Comparison of ENCODE assay signal across 14 cellular contexts in genomic region chr16:1325673-1326371, GRCh38. TPM values are rescaled to one million over a fixed set of nuclear protein-coding genes. Genes with fewer than 3 reads are reported as not detected.
DNase-seq lines count a peak whose midpoint lies in the region; ATAC-seq and TF ChIP-seq lines count a peak whose summit lies in the region.
"Had no signal": no experiment of that assay in that cellular context is flagged by ENCODE, and none has a peak within 500 bp of the region (broad histone marks: within the 10 kb centered on the region; RNA-seq: fewer than 3 reads in every experiment).

No MANE protein-coding gene starts in this region.

- no peaks in the 10 kb centered on the region for H3K4me1 Mint-ChIP-seq in activated CD8-positive, alpha-beta memory T cell treated with anti-CD3 and anti-CD28 coated beads, Interleukin-2, amount 10 ng/mL, durations not matched to agents 7 days and 5 days

- peaks cover 14% of the 10 kb centered on the region for H3K36me3 Mint-ChIP-seq in activated CD8-positive, alpha-beta memory T cell treated with anti-CD3 and anti-CD28 coated beads, Interleukin-2, amount 10 ng/mL, durations not matched to agents 7 days and 5 days

- H3K9me3 ChIP-seq in left ventricle myocardium inferior (replicated peaks) (peaks cover 4% of the 10 kb centered on the region), neuronal stem cell (replicated peaks in 1 of 2; ENCODE audit: control insufficient read depth in 2 of 2, insufficient read depth in 1 of 2, low read depth in 1 of 2, low read length in 2 of 2) (peaks cover 7% of the 10 kb centered on the region in 2 donors)

- no peak overlapping the region for H3K4ac ChIP-seq in neuronal stem cell (ENCODE audit: low read length)

- H2AFZ ChIP-seq in neuronal stem cell (ENCODE audit: low read length) = no peak overlapping the region

- peak overlapping the region; percentile 89 for H3K14ac ChIP-seq in neuronal stem cell (ENCODE audit: low read length)

- ATAC-seq in activated CD8-positive, alpha-beta memory T cell treated with anti-CD3 and anti-CD28 coated beads, Interleukin-2, amount 10 ng/mL, durations not matched to agents 7 days and 5 days = peak; percentile 38
- no peak for ATAC-seq in GM18498 (IDR thresholded peaks at IDR 0.05; ENCODE audit: unreplicated experiment)
- no peak for ATAC-seq in GM19397 (IDR thresholded peaks at IDR 0.05; ENCODE audit: unreplicated experiment)
- ATAC-seq: activated CD8-positive, alpha-beta T cell treated with anti-CD3 and anti-CD28 coated beads, Interleukin-2, amount 10 ng/mL, durations not matched to agents 7 days and 5 days had no signal

- no peak overlapping the region for H3K9ac ChIP-seq in neuronal stem cell (ENCODE audit: low read depth, low read length, poor library complexity)
- H3K9ac ChIP-seq: KMS-11 had no signal

- TF ChIP-seq CTCF in RWPE1 (conservative IDR thresholded peaks at IDR 0.05; ENCODE audit: low read depth) (no peak), left ventricle myocardium inferior (IDR thresholded peaks at IDR 0.05; ENCODE audit: borderline replicate concordance) (no peak)

- no peak overlapping the region for H3K4me2 ChIP-seq in neuronal stem cell (ENCODE audit: insufficient read depth, low read length, poor library complexity, severe bottlenecking)
- H3K4me2 ChIP-seq: KMS-11 had no signal

- H3K27me3 ChIP-seq in left ventricle myocardium inferior (ENCODE audit: low read depth) = peaks cover 5% of the 10 kb centered on the region
- peaks cover 0 to under 1% (median 0%) of the 10 kb centered on the region in 3 experiments for H3K27me3 ChIP-seq in neuronal stem cell (ENCODE audit: control insufficient read depth in 3 of 3, insufficient read depth in 3 of 3, low read depth in 1 of 3, low read length in 3 of 3)
- H3K27me3 ChIP-seq: dorsolateral prefrontal cortex had no signal

- H3K4me3 ChIP-seq in left ventricle myocardium inferior (no peak overlapping the region), neuronal stem cell (ENCODE audit: low read length in 2 of 2) (no peak overlapping the region)
- H3K4me3 ChIP-seq: dorsolateral prefrontal cortex had no signal

- H3K4me1 ChIP-seq in left ventricle myocardium inferior = peaks cover 25% of the 10 kb centered on the region
- H3K4me1 ChIP-seq in neuronal stem cell (ENCODE audit: control insufficient read depth in 2 of 2, insufficient read depth in 1 of 2, low read depth in 1 of 2, low read length in 2 of 2) = peaks cover 7% of the 10 kb centered on the region in 2 donors

- POLR2A ChIA-PET in RWPE1 (lab: Yijun Ruan, JAX; ENCODE audit: low non-redundant PET) = interaction anchor here (0.7 kb wide), 1 partner anchor 17 kb away, joined by 6 read pairs; the partner anchor contains the start of gene UBE2I

- H2BK5ac ChIP-seq in neuronal stem cell (ENCODE audit: low read length) = no peak overlapping the region

- no peak overlapping the region for H3K4me3 Mint-ChIP-seq in activated CD8-positive, alpha-beta memory T cell treated with anti-CD3 and anti-CD28 coated beads, Interleukin-2, amount 10 ng/mL, durations not matched to agents 7 days and 5 days
- H3K4me3 Mint-ChIP-seq: activated CD8-positive, alpha-beta T cell treated with anti-CD3 and anti-CD28 coated beads, Interleukin-2, amount 10 ng/mL, durations not matched to agents 7 days and 5 days had no signal

- H3K27ac ChIP-seq in RWPE1 = peak overlapping the region; percentile 34
- peak overlapping the region; percentile 56 for H3K27ac ChIP-seq in left ventricle myocardium inferior (replicated peaks)
- H3K27ac ChIP-seq in neuronal stem cell (replicated peaks; ENCODE audit: low read length) = no peak overlapping the region
- H3K27ac ChIP-seq: KMS-11 had no signal

- H4K8ac ChIP-seq in neuronal stem cell (ENCODE audit: low read depth, low read length) = no peak overlapping the region

- no peaks in the 10 kb centered on the region for H3K9me3 Mint-ChIP-seq in activated CD8-positive, alpha-beta memory T cell treated with anti-CD3 and anti-CD28 coated beads, Interleukin-2, amount 10 ng/mL, durations not matched to agents 7 days and 5 days (ENCODE audit: low read depth)

- DNase-seq in activated CD8-positive, alpha-beta memory T cell treated with anti-CD3 and anti-CD28 coated beads, Interleukin-2, amount 10 ng/mL, durations not matched to agents 7 days and 5 days = no peak
- DNase-seq in activated CD8-positive, alpha-beta memory T cell treated with anti-CD3 and anti-CD28 coated beads, Interleukin-2, amount 50 U/mL, for 48 hours = no peak
- DNase-seq in RWPE1 (ENCODE audit: low spot score) (no peak), left ventricle myocardium inferior (no peak), neuronal stem cell (ENCODE audit: low spot score) (no peak), pons (ENCODE audit: low spot score) (no peak)
- DNase-seq: activated CD8-positive, alpha-beta T cell treated with anti-CD3 and anti-CD28 coated beads, Interleukin-2, amount 10 ng/mL, durations not matched to agents 7 days and 5 days; DMS79 treated with DMSO at 0.1 percent for 48 hours; NCI-H1092 treated with DMSO at 0.1 percent for 48 hours; NCI-H69 had no signal

- WGBS in neuronal stem cell (ENCODE audit: extremely low coverage in 2 of 2, insufficient read length in 2 of 2, insufficient replicate concordance in 1 of 2), 2 donors = no CpG with 5 or more reads among the region's 20 CpGs

- intact Hi-C loops in left ventricle myocardium inferior (cut with micrococcal nuclease) = no loop called here

- CTCF ChIA-PET in activated CD8-positive, alpha-beta memory T cell treated with anti-CD3 and anti-CD28 coated beads, Interleukin-2, amount 10 ng/mL, durations not matched to agents 7 days and 5 days (lab: Charles Lee) = interaction anchor here (1.2 kb wide), 1 partner anchor 26 kb away, joined by 4 read pairs; no protein-coding TSS in a partner anchor
- CTCF ChIA-PET in RWPE1 (lab: Yijun Ruan, JAX) = interaction anchor here (0.6 kb wide), 1 partner anchor 46 kb away, joined by 5 read pairs; no protein-coding TSS in a partner anchor

- H3K27me3 Mint-ChIP-seq in activated CD8-positive, alpha-beta memory T cell treated with anti-CD3 and anti-CD28 coated beads, Interleukin-2, amount 10 ng/mL, durations not matched to agents 7 days and 5 days = no peaks in the 10 kb centered on the region

- H4K91ac ChIP-seq in neuronal stem cell (ENCODE audit: low read depth, low read length, poor library complexity) = peak overlapping the region; percentile 53

- no peak overlapping the region for H3K27ac Mint-ChIP-seq in activated CD8-positive, alpha-beta memory T cell treated with anti-CD3 and anti-CD28 coated beads, Interleukin-2, amount 10 ng/mL, durations not matched to agents 7 days and 5 days
- H3K27ac Mint-ChIP-seq: activated CD8-positive, alpha-beta T cell treated with anti-CD3 and anti-CD28 coated beads, Interleukin-2, amount 10 ng/mL, durations not matched to agents 7 days and 5 days had no signal

- H3K36me3 ChIP-seq in left ventricle myocardium inferior (peaks cover 47% of the 10 kb centered on the region), neuronal stem cell (replicated peaks in 1 of 2; ENCODE audit: control insufficient read depth in 2 of 2, insufficient read depth in 2 of 2, low read length in 2 of 2) (peaks cover 28 to 47% of the 10 kb centered on the region in 2 donors)

- H3K23ac ChIP-seq in neuronal stem cell (ENCODE audit: low read depth, low read length, poor library complexity) = peak overlapping the region; percentile 73

- H3K18ac ChIP-seq in neuronal stem cell (ENCODE audit: low read length) = peak overlapping the region; percentile 28

- no peak overlapping the region for H2BK12ac ChIP-seq in neuronal stem cell (ENCODE audit: low read length)

- no peak overlapping the region for H2AK5ac ChIP-seq in neuronal stem cell (ENCODE audit: low read depth, low read length)

- H2BK120ac ChIP-seq in neuronal stem cell (ENCODE audit: low read depth, low read length) = no peak overlapping the region

- H3K79me1 ChIP-seq in neuronal stem cell (ENCODE audit: low read depth, low read length) = peaks cover 3% of the 10 kb centered on the region

- H2BK15ac ChIP-seq in neuronal stem cell (ENCODE audit: low read length) = no peak overlapping the region

RNA-seq across cellular contexts. Expression of gene BAIAP3, which starts 7.6 kb away (rescaled TPM):
- total RNA-seq in activated CD8-positive, alpha-beta memory T cell treated with anti-CD3 and anti-CD28 coated beads, Interleukin-2, amount 10 ng/mL, durations not matched to agents 7 days and 5 days = under 1 TPM; 0.45 to 0.53 TPM
- 3.9 TPM for total RNA-seq in left ventricle myocardium inferior
- polyA plus RNA-seq in neuronal stem cell (2013, experiment 1 of 2) = 3.1 TPM
- 2.9 TPM for polyA plus RNA-seq in neuronal stem cell (2013, experiment 2 of 2)

RNA-seq across cellular contexts. Expression of gene UBE2I, which starts 16.4 kb away (rescaled TPM):
- total RNA-seq in activated CD8-positive, alpha-beta memory T cell treated with anti-CD3 and anti-CD28 coated beads, Interleukin-2, amount 10 ng/mL, durations not matched to agents 7 days and 5 days = 100 to 1,000 TPM; 224 to 253 TPM
- 86.2 TPM for total RNA-seq in left ventricle myocardium inferior
- 253 TPM for polyA plus RNA-seq in neuronal stem cell (2013, experiment 1 of 2)
- polyA plus RNA-seq in neuronal stem cell (2013, experiment 2 of 2) = 258 TPM

RNA-seq across cellular contexts. Expression of gene TSR3, which starts 25.9 kb away (rescaled TPM):
- 10 to 100 TPM; 52.9 to 57.8 TPM for total RNA-seq in activated CD8-positive, alpha-beta memory T cell treated with anti-CD3 and anti-CD28 coated beads, Interleukin-2, amount 10 ng/mL, durations not matched to agents 7 days and 5 days
- 54.9 TPM for total RNA-seq in left ventricle myocardium inferior
- 32.4 TPM for polyA plus RNA-seq in neuronal stem cell (2013, experiment 1 of 2)
- polyA plus RNA-seq in neuronal stem cell (2013, experiment 2 of 2) = 29.6 TPM

RNA-seq across cellular contexts. Expression of gene GNPTG, which starts 25.9 kb away (rescaled TPM):
- 10 to 100 TPM; 29.3 to 33.0 TPM for total RNA-seq in activated CD8-positive, alpha-beta memory T cell treated with anti-CD3 and anti-CD28 coated beads, Interleukin-2, amount 10 ng/mL, durations not matched to agents 7 days and 5 days
- total RNA-seq in left ventricle myocardium inferior = 31.8 TPM
- 14.7 TPM for polyA plus RNA-seq in neuronal stem cell (2013, experiment 1 of 2)
- 13.2 TPM for polyA plus RNA-seq in neuronal stem cell (2013, experiment 2 of 2)
